In the genomic region with DNA sequence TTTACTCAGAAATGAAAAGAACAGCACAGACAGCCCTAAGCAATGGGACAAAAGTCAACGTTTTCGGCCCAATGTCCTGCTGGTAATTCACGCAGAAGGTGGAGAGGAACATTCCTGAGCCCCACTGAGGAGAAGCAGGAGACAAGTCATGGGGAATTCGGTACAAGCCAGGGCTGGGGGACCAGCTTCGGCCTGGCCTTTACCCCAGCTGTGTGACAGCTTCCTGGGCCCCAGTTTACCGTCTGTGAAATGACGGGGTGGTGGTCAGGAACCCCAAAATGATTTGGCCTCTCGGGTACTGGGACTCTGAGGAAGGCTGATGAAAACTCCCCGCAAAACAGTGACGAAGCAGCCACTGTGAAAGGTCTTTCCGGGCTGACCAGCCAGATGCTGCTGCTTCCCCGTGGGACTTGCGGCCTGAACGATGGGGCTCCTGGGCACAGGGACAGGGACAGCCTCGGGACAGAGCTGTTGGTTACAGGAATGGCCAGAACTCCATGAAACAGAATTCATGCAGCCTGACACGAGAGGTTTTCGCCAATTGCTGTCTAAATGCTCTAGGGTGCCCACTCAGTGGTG, we compare ENCODE assay signal across 1 cellular context.
TF ChIP-seq lines count a peak whose summit lies in the region.

No MANE protein-coding gene starts in this region.

TF ChIP-seq in WTC11, 78 proteins besides CTCF, POLR2A, EP300 and RAD21 (continued from another document):
- TF ChIP-seq, protein P1, sequence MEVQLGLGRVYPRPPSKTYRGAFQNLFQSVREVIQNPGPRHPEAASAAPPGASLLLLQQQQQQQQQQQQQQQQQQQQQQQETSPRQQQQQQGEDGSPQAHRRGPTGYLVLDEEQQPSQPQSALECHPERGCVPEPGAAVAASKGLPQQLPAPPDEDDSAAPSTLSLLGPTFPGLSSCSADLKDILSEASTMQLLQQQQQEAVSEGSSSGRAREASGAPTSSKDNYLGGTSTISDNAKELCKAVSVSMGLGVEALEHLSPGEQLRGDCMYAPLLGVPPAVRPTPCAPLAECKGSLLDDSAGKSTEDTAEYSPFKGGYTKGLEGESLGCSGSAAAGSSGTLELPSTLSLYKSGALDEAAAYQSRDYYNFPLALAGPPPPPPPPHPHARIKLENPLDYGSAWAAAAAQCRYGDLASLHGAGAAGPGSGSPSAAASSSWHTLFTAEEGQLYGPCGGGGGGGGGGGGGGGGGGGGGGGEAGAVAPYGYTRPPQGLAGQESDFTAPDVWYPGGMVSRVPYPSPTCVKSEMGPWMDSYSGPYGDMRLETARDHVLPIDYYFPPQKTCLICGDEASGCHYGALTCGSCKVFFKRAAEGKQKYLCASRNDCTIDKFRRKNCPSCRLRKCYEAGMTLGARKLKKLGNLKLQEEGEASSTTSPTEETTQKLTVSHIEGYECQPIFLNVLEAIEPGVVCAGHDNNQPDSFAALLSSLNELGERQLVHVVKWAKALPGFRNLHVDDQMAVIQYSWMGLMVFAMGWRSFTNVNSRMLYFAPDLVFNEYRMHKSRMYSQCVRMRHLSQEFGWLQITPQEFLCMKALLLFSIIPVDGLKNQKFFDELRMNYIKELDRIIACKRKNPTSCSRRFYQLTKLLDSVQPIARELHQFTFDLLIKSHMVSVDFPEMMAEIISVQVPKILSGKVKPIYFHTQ (CRISPR knock-in tag; IDR thresholded peaks at IDR 0.05) = no peak
- TF ChIP-seq EMX1 (CRISPR knock-in tag; IDR thresholded peaks at IDR 0.05) (no peak), GTF2I (CRISPR knock-in tag; conservative IDR thresholded peaks at IDR 0.05) (no peak)
- TF ChIP-seq, protein P2, sequence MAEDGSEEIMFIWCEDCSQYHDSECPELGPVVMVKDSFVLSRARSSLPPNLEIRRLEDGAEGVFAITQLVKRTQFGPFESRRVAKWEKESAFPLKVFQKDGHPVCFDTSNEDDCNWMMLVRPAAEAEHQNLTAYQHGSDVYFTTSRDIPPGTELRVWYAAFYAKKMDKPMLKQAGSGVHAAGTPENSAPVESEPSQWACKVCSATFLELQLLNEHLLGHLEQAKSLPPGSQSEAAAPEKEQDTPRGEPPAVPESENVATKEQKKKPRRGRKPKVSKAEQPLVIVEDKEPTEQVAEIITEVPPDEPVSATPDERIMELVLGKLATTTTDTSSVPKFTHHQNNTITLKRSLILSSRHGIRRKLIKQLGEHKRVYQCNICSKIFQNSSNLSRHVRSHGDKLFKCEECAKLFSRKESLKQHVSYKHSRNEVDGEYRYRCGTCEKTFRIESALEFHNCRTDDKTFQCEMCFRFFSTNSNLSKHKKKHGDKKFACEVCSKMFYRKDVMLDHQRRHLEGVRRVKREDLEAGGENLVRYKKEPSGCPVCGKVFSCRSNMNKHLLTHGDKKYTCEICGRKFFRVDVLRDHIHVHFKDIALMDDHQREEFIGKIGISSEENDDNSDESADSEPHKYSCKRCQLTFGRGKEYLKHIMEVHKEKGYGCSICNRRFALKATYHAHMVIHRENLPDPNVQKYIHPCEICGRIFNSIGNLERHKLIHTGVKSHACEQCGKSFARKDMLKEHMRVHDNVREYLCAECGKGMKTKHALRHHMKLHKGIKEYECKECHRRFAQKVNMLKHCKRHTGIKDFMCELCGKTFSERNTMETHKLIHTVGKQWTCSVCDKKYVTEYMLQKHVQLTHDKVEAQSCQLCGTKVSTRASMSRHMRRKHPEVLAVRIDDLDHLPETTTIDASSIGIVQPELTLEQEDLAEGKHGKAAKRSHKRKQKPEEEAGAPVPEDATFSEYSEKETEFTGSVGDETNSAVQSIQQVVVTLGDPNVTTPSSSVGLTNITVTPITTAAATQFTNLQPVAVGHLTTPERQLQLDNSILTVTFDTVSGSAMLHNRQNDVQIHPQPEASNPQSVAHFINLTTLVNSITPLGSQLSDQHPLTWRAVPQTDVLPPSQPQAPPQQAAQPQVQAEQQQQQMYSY (CRISPR knock-in tag; IDR thresholded peaks at IDR 0.05) = no peak
- TF ChIP-seq, protein P3, sequence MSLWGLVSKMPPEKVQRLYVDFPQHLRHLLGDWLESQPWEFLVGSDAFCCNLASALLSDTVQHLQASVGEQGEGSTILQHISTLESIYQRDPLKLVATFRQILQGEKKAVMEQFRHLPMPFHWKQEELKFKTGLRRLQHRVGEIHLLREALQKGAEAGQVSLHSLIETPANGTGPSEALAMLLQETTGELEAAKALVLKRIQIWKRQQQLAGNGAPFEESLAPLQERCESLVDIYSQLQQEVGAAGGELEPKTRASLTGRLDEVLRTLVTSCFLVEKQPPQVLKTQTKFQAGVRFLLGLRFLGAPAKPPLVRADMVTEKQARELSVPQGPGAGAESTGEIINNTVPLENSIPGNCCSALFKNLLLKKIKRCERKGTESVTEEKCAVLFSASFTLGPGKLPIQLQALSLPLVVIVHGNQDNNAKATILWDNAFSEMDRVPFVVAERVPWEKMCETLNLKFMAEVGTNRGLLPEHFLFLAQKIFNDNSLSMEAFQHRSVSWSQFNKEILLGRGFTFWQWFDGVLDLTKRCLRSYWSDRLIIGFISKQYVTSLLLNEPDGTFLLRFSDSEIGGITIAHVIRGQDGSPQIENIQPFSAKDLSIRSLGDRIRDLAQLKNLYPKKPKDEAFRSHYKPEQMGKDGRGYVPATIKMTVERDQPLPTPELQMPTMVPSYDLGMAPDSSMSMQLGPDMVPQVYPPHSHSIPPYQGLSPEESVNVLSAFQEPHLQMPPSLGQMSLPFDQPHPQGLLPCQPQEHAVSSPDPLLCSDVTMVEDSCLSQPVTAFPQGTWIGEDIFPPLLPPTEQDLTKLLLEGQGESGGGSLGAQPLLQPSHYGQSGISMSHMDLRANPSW (CRISPR knock-in tag; conservative IDR thresholded peaks at IDR 0.05; ENCODE audit: low read depth) = no peak
